ENCODE assay signal across 1 cellular context in the genomic region with DNA sequence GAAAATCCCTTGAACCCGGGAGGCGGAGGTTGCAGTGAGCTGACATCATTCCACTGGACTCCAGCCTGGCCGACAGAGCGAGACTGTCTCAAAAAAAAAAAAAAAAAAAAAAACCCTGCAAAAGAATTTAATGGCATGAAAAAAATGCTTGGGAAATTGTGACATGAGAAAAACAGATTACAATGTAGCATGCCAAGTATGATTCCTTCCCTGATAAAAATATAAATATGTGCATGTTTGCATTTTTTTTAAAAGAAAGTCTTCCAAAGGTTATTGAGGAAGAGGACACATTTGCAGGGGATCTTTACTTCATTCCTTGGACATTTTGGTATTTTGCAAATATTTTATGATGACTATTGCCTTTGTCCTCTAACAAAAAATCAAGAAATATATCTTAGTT.
TF ChIP-seq lines count a peak whose summit lies in the region.

No MANE protein-coding gene starts in this region.

TF ChIP-seq in HepG2, 621 proteins besides CTCF, POLR2A, EP300 and RAD21:
- TF ChIP-seq ZNF652 (CRISPR knock-in tag; IDR thresholded peaks at IDR 0.05; ENCODE audit: borderline replicate concordance, low read depth) = no peak
- no peak for TF ChIP-seq ZNF564 (CRISPR knock-in tag; IDR thresholded peaks at IDR 0.05)
- TF ChIP-seq MTF1 (CRISPR knock-in tag; IDR thresholded peaks at IDR 0.05) = no peak
- TF ChIP-seq HNF4G (IDR thresholded peaks at IDR 0.05; ENCODE audit: borderline replicate concordance, low read depth, low read length) = no peak
- TF ChIP-seq HNF4G (CRISPR knock-in tag; IDR thresholded peaks at IDR 0.05; ENCODE audit: borderline replicate concordance, low read depth) = no peak
- no peak for TF ChIP-seq ZNF256 (CRISPR knock-in tag; conservative IDR thresholded peaks at IDR 0.05)
- no peak for TF ChIP-seq ZNF816 (CRISPR knock-in tag; IDR thresholded peaks at IDR 0.05; ENCODE audit: borderline replicate concordance)
- TF ChIP-seq ZNF382 (CRISPR knock-in tag; IDR thresholded peaks at IDR 0.05; ENCODE audit: borderline replicate concordance) = no peak
- TF ChIP-seq ZNF354B (CRISPR knock-in tag; IDR thresholded peaks at IDR 0.05) = no peak
- TF ChIP-seq ZNF616 (CRISPR knock-in tag; IDR thresholded peaks at IDR 0.05; ENCODE audit: low read depth) = no peak
TF ChIP-seq in HepG2: peak in this region for 0.
